In genomic region chr6:167843023-167843422, GRCh38 we compare ENCODE assay signal across 3 cellular contexts.
TF ChIP-seq lines count a peak whose summit lies in the region.

No MANE protein-coding gene starts in this region.

TF ChIP-seq in HepG2, 621 proteins besides CTCF, POLR2A, EP300 and RAD21:
- TF ChIP-seq AGO2 (optimal IDR thresholded peaks at IDR 0.05; ENCODE audit: low read depth, low read length), result peak; percentile 33
- TF ChIP-seq JUND (CRISPR knock-in tag; IDR thresholded peaks at IDR 0.05), result no peak

TF ChIP-seq in HEK293T, 16 proteins besides CTCF, POLR2A, EP300 and RAD21:
- TF ChIP-seq TARDBP (IDR thresholded peaks at IDR 0.05) (no peak), LEF1 (IDR thresholded peaks at IDR 0.05; ENCODE audit: borderline replicate concordance) (no peak), PKNOX1 (IDR thresholded peaks at IDR 0.05) (peak; percentile 48)
TF ChIP-seq in HEK293T: peak in this region for 1.

TF ChIP-seq in K562, 482 proteins besides CTCF, POLR2A, EP300 and RAD21:
- TF ChIP-seq THRB (CRISPR knock-in tag; conservative IDR thresholded peaks at IDR 0.05) (no peak), ZNF311 (CRISPR knock-in tag; IDR thresholded peaks at IDR 0.05) (no peak), CEBPG (CRISPR knock-in tag; IDR thresholded peaks at IDR 0.05) (0 out of 2 replicates have a peak, but pooled peaks have one; percentile 22), CEBPG (tag; conservative IDR thresholded peaks at IDR 0.05 in 1 of 2, IDR thresholded peaks at IDR 0.05 in 1 of 2) (peak; percentile 7 to 77; a peak in 3 of 4 replicates), TRIM24 (IDR thresholded peaks at IDR 0.05) (no peak), ATF3 (IDR thresholded peaks at IDR 0.05) (peak; percentile 48; the same call in 1 of the 2 replicates), ATF3 (CRISPR knock-in tag; conservative IDR thresholded peaks at IDR 0.05) (no peak)
TF ChIP-seq in K562: peak in this region for 2.
